In the genomic region with DNA sequence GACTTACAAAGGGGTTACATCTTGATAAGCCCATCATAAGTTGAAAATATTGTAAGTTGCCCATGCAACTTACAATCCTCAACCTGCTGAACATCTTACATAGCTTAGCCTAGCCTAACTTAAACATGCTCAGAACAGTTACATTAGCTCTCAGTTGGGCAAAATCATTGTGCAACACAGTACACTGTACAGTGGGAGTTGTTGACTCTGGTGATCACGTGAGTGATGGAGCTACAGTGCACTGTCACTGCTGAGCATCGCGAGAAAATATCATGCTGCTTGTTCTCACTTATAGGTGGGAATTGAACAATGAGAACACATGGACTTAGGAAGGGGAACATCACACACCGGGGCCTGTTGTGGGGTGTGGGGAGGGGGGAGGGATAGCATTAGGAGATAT, we compare ENCODE assay signal across 20 cellular contexts.
A peak's percentile ranks its signal among the peaks of the same experiment; 100 is the strongest.
DNase-seq lines count a peak whose midpoint lies in the region; ATAC-seq, FAIRE-seq and TF ChIP-seq lines count a peak whose summit lies in the region.
"Had no signal": no experiment of that assay in that cellular context is flagged by ENCODE, and none has a peak within 500 bp of the region (broad histone marks: within the 10 kb centered on the region; RNA-seq: fewer than 3 reads in every experiment).

No MANE protein-coding gene starts in this region.

- peaks cover 1 to 6% of the 10 kb centered on the region in 2 experiments; a peak in 3 of 5 replicates for H3K27me3 ChIP-seq in HepG2 (ENCODE audit: control insufficient read depth in 1 of 2, insufficient read depth in 2 of 2, low read length in 2 of 2)
- H3K27me3 ChIP-seq in Peyer's patch, result no peaks in the 10 kb centered on the region
- H3K27me3 ChIP-seq: MG63 had no signal

- peaks cover 2% of the 10 kb centered on the region for H3K27me3 Mint-ChIP-seq in chondrocyte (ENCODE audit: low read depth)
- H3K27me3 Mint-ChIP-seq: T-cell had no signal

- peaks cover 1% of the 10 kb centered on the region for H3K4me1 Mint-ChIP-seq in chondrocyte (ENCODE audit: low read depth)
- H3K4me1 Mint-ChIP-seq: B cell; CD4-positive, CD25-positive, alpha-beta regulatory T cell; T-cell had no signal

- DNase-seq in HTR-8/SVneo (ENCODE audit: insufficient read length, low spot score) (no peak), HuH-7.5 (ENCODE audit: low spot score) (peak; percentile 22), amniotic epithelial cell (ENCODE audit: low read depth) (peak; percentile 69), HepG2 (ENCODE audit: low spot score) (peak; percentile 78), Peyer's patch (no peak), chondrocyte (ENCODE audit: low spot score) (no peak)
- DNase-seq: Calu3; CD4-positive, CD25-positive, alpha-beta regulatory T cell; DMS79 treated with DMSO at 0.1 percent for 48 hours; HCEC 1CT; MG63; NCI-H1417 treated with DMSO at 0.1 percent for 48 hours; NCI-H2029; NCI-H524 treated with DMSO at 0.1 percent for 48 hours; Right ventricle myocardium superior; T-cell had no signal

- H3K36me3 ChIP-seq in HepG2 (replicated peaks in 1 of 2; ENCODE audit: control insufficient read depth in 1 of 2, insufficient read depth in 2 of 2, low read length in 2 of 2) (no peaks in the 10 kb centered on the region), Peyer's patch (no peaks in the 10 kb centered on the region)
- H3K36me3 ChIP-seq: MG63 had no signal

- H3K27ac ChIP-seq in HepG2 (ENCODE audit: extremely low read length, insufficient read depth, low read length) (no peak overlapping the region), Peyer's patch (no peak overlapping the region)
- H3K27ac ChIP-seq: SK-N-MC had no signal

- TF ChIP-seq EP300 in HepG2 (IDR thresholded peaks at IDR 0.05; ENCODE audit: low read depth in 2 of 2, low read length in 2 of 2), result no peak
- TF ChIP-seq EP300 in HepG2 (CRISPR knock-in tag; IDR thresholded peaks at IDR 0.05; ENCODE audit: borderline replicate concordance), result no peak

- no peak for TF ChIP-seq RAD21 in HepG2 (CRISPR knock-in tag; IDR thresholded peaks at IDR 0.05)

- no peak overlapping the region for H3K4me2 ChIP-seq in HepG2 (ENCODE audit: low read depth, low read length)

- no peaks in the 10 kb centered on the region for H3K36me3 Mint-ChIP-seq in chondrocyte (ENCODE audit: low read depth)
- H3K36me3 Mint-ChIP-seq: CD4-positive, CD25-positive, alpha-beta regulatory T cell; T-cell had no signal

- TF ChIP-seq POLR2A in HepG2 (IDR thresholded peaks at IDR 0.05; ENCODE audit: insufficient read depth in 1 of 2, low read depth in 2 of 2, low read length in 2 of 2) (no peak), Peyer's patch (IDR thresholded peaks at IDR 0.05) (no peak)

- POLR2A ChIA-PET in HepG2 (lab: Yijun Ruan, JAX), result interaction anchor here (1.0 to 1.4 kb wide), 3 partner anchors 206 to 217 kb away, joined by 3 to 4 read pairs (median 4); no protein-coding TSS in a partner anchor

- FAIRE-seq in HTR-8/SVneo (lab: Jason Lieb, UNC) (peak; percentile 83), HepG2 (lab: Jason Lieb, UNC) (peak; percentile 79)
- FAIRE-seq: RCC 7860 had no signal

- no peak overlapping the region for H3K9ac ChIP-seq in HepG2 (ENCODE audit: insufficient read depth, low read depth, low read length)

- no peaks in the 10 kb centered on the region for H3K79me2 ChIP-seq in HepG2 (ENCODE audit: insufficient read depth, low read length)

- WGBS in HepG2 (ENCODE audit: low lambda C conversion rate), result 6% methylated on average over 4 of the region's 4 CpGs

- no peak for TF ChIP-seq CTCF in HepG2 (CRISPR knock-in tag; IDR thresholded peaks at IDR 0.05)
- TF ChIP-seq CTCF in Peyer's patch (IDR thresholded peaks at IDR 0.05), result no peak
- TF ChIP-seq CTCF in chondrocyte (IDR thresholded peaks at IDR 0.05), result no peak

- no peak overlapping the region for H3K4me3 ChIP-seq in HepG2 (replicated peaks in 1 of 3; ENCODE audit: insufficient read depth in 1 of 3, low read depth in 2 of 3, low read length in 3 of 3)
- no peak overlapping the region for H3K4me3 ChIP-seq in Peyer's patch
- H3K4me3 ChIP-seq: MG63, SK-N-MC had no signal

- H3K4me1 ChIP-seq in HepG2 (ENCODE audit: insufficient read depth, low read length) (peaks cover 12% of the 10 kb centered on the region), Peyer's patch (no peaks in the 10 kb centered on the region)

- H3K27ac Mint-ChIP-seq in chondrocyte (ENCODE audit: unreplicated experiment), result no peak overlapping the region
- H3K27ac Mint-ChIP-seq: B cell, T-cell had no signal

- BruUV-seq in HepG2 (replicated peaks; lab: Mats Ljungman, UMichigan), result no TSS peak

- CTCF ChIA-PET in HepG2 (lab: Yijun Ruan, JAX; ENCODE audit: low intra/inter-chr PET ratio, low total read pairs), result no interaction called here

- in situ Hi-C loops in HepG2 (cut with HindIII; ENCODE audit: extremely low pct_ligation_motif_present, low pct_unique_long_range_greater_than_20kb), result no loop called here

- no peaks in the 10 kb centered on the region for H3K9me3 Mint-ChIP-seq in chondrocyte (ENCODE audit: low read depth)
- H3K9me3 Mint-ChIP-seq: T-cell had no signal

- H3K9me3 ChIP-seq in HepG2 (ENCODE audit: low read length) (no peaks in the 10 kb centered on the region), Peyer's patch (no peaks in the 10 kb centered on the region)
- H3K9me3 ChIP-seq: MG63 had no signal

- no peak overlapping the region for H3K4me3 Mint-ChIP-seq in chondrocyte (ENCODE audit: unreplicated experiment)
- H3K4me3 Mint-ChIP-seq: B cell; CD4-positive, CD25-positive, alpha-beta regulatory T cell; T-cell had no signal

- no peak overlapping the region for H2AFZ ChIP-seq in HepG2 (ENCODE audit: low read length)

- no peaks in the 10 kb centered on the region for H4K20me1 ChIP-seq in HepG2 (ENCODE audit: insufficient read depth, low read length)

- ATAC-seq in HepG2 (peak; percentile 92), HG02571 (IDR thresholded peaks at IDR 0.05; ENCODE audit: unreplicated experiment) (no peak)
- ATAC-seq: T-cell had no signal

- intact Hi-C loops in HepG2 (cut with micrococcal nuclease; ENCODE audit: unreplicated experiment), result loop anchor here (2.0 to 5.0 kb wide), 2 partner anchors 118 to 213 kb away; no protein-coding TSS in a partner anchor

TF ChIP-seq in HepG2, 621 proteins besides CTCF, POLR2A, EP300 and RAD21 (continues in another document):
- 0 out of 2 replicates have a peak, but pooled peaks have one; percentile 45 for TF ChIP-seq KLF6 (CRISPR knock-in tag; IDR thresholded peaks at IDR 0.05)
- TF ChIP-seq KDM1A (CRISPR knock-in tag; IDR thresholded peaks at IDR 0.05), result 0 out of 2 replicates have a peak, but pooled peaks have one; percentile 13
- no peak for TF ChIP-seq SMYD3 (CRISPR knock-in tag; IDR thresholded peaks at IDR 0.05)
- TF ChIP-seq ZNF781 (CRISPR knock-in tag; IDR thresholded peaks at IDR 0.05; ENCODE audit: borderline replicate concordance, not compliant biosample characterization), result no peak
- no peak for TF ChIP-seq ERF (CRISPR knock-in tag; IDR thresholded peaks at IDR 0.05)
- peak; percentile 97 for TF ChIP-seq CEBPB (IDR thresholded peaks at IDR 0.05; ENCODE audit: borderline replicate concordance, low read depth, low read length)
- peak; percentile 52; the same call in 1 of the 2 replicates for TF ChIP-seq MAX (IDR thresholded peaks at IDR 0.05)
- no peak for TF ChIP-seq MTF1 (CRISPR knock-in tag; IDR thresholded peaks at IDR 0.05)
- TF ChIP-seq CBX5 (CRISPR knock-in tag; IDR thresholded peaks at IDR 0.05; ENCODE audit: borderline replicate concordance), result peak; percentile 70; the same call in 1 of the 2 replicates
- TF ChIP-seq ETV6 (CRISPR knock-in tag; conservative IDR thresholded peaks at IDR 0.05), result no peak
- TF ChIP-seq, protein P1, sequence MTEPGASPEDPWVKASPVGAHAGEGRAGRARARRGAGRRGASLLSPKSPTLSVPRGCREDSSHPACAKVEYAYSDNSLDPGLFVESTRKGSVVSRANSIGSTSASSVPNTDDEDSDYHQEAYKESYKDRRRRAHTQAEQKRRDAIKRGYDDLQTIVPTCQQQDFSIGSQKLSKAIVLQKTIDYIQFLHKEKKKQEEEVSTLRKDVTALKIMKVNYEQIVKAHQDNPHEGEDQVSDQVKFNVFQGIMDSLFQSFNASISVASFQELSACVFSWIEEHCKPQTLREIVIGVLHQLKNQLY (CRISPR knock-in tag; IDR thresholded peaks at IDR 0.05), result peak; percentile 63; the same call in 1 of the 2 replicates
- TF ChIP-seq ZNF331 (CRISPR knock-in tag; IDR thresholded peaks at IDR 0.05), result peak; percentile 66; the same call in 1 of the 2 replicates
- TF ChIP-seq ZSCAN29 (CRISPR knock-in tag; conservative IDR thresholded peaks at IDR 0.05), result no peak
- peak; percentile 52; the same call in 1 of the 2 replicates for TF ChIP-seq ZNF614 (CRISPR knock-in tag; IDR thresholded peaks at IDR 0.05; ENCODE audit: borderline replicate concordance)
- peak; percentile 19; the same call in 1 of the 2 replicates for TF ChIP-seq SALL1 (CRISPR knock-in tag; IDR thresholded peaks at IDR 0.05)
- TF ChIP-seq FOXP1 (IDR thresholded peaks at IDR 0.05), result no peak
- peak; percentile 59 for TF ChIP-seq FOXP1 (CRISPR knock-in tag; IDR thresholded peaks at IDR 0.05)

Comparison
In these comparisons a context has a peak if more than half of its experiments do, and no peak if none do; other contexts are left out.
1. DNase-seq: peak in HuH-7.5 (single experiment), amniotic epithelial cell (single experiment) and HepG2 (single experiment); none in HTR-8/SVneo (single experiment), Peyer's patch (0 of 3) and chondrocyte (single experiment).